Comparison of ENCODE assay signal across 17 cellular contexts in the genomic region with DNA sequence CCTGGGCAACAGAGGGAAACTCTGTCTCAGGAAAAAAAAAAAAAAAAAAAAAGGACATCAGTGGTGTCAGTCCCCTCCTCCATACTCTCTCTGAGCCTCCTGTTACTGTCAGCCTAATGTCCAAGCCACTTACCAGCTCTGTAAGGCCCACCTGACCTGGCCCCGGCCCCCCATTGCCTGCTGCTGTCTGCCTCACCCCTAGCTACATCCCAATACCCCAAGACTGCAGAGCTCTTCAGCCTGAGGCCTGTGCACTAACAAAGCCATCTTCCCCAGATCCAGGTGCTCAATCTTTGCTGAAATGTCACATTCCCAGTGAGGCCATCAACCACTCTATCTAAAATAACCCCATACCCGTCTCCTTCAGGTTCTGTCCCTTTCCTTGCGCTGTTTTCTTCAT. TPM values are rescaled to one million over a fixed set of nuclear protein-coding genes. Genes with fewer than 3 reads are reported as not detected.
DNase-seq lines count a peak whose midpoint lies in the region; ATAC-seq and TF ChIP-seq lines count a peak whose summit lies in the region.
"Had no signal": no experiment of that assay in that cellular context is flagged by ENCODE, and none has a peak within 500 bp of the region (broad histone marks: within the 10 kb centered on the region; RNA-seq: fewer than 3 reads in every experiment).

No MANE protein-coding gene starts in this region.

- H3K4me3 Mint-ChIP-seq in WTC11 (no peak overlapping the region), chondrocyte (ENCODE audit: unreplicated experiment) (peak overlapping the region; percentile 51), osteocyte (ENCODE audit: unreplicated experiment) (no peak overlapping the region)

- H3K9ac ChIP-seq in mesenchymal stem cell (ENCODE audit: low read length) = no peak overlapping the region
- H3K9ac ChIP-seq: GM23248 had no signal

- no peak overlapping the region for H2BK15ac ChIP-seq in mesenchymal stem cell (ENCODE audit: low read depth, poor library complexity, severe bottlenecking)

- H3K4me1 ChIP-seq in mesenchymal stem cell (ENCODE audit: control insufficient read depth, insufficient read depth, low read depth, low read length) = peaks cover 18% of the 10 kb centered on the region
- H3K4me1 ChIP-seq in transverse colon = peaks cover 0 to 8% (median 5%) of the 10 kb centered on the region in 4 donors
- H3K4me1 ChIP-seq: BE2C had no signal

- WGBS in mesenchymal stem cell = 100% methylated on average over 3 of the region's 3 CpGs
- 94 to 95% methylated on average over 3 of the region's 3 CpGs for WGBS in transverse colon (ENCODE audit: low coverage in 1 of 2), 2 donors

- intact Hi-C loops in transverse colon (cut with DNase I; ENCODE audit: low total_unique reads) = no loop called here

- H3K36me3 ChIP-seq in mesenchymal stem cell (ENCODE audit: control insufficient read depth in 1 of 2, insufficient read depth in 2 of 2, low read depth in 1 of 2, low read length in 2 of 2) (peaks cover 44 to 79% of the 10 kb centered on the region in 2 experiments), transverse colon (no peaks in the 10 kb centered on the region)

- no peak for TF ChIP-seq POLR2A in transverse colon (IDR thresholded peaks at IDR 0.05)

- H3K4me1 Mint-ChIP-seq in WTC11 = peaks cover 17% of the 10 kb centered on the region
- H3K4me1 Mint-ChIP-seq in chondrocyte (ENCODE audit: low read depth) = peaks cover 82% of the 10 kb centered on the region
- peaks cover 76% of the 10 kb centered on the region for H3K4me1 Mint-ChIP-seq in osteocyte (ENCODE audit: unreplicated experiment)

- H3K9me3 ChIP-seq in mesenchymal stem cell (ENCODE audit: control insufficient read depth, low read length) (no peaks in the 10 kb centered on the region), transverse colon (no peaks in the 10 kb centered on the region)
- H3K9me3 ChIP-seq: BE2C had no signal

- H4K91ac ChIP-seq in mesenchymal stem cell (ENCODE audit: low read length) = no peak overlapping the region

- H3K27ac Mint-ChIP-seq in WTC11 (peak overlapping the region; percentile 66; the same call in 1 of the 2 replicates), chondrocyte (ENCODE audit: unreplicated experiment) (peak overlapping the region; percentile 91), osteocyte (ENCODE audit: unreplicated experiment) (peak overlapping the region; percentile 81)
- H3K27ac Mint-ChIP-seq: CD4-positive, CD25-positive, alpha-beta regulatory T cell had no signal

- no peak for TF ChIP-seq CTCF in WTC11 (IDR thresholded peaks at IDR 0.05)
- TF ChIP-seq CTCF in chondrocyte (IDR thresholded peaks at IDR 0.05) = no peak
- no peak for TF ChIP-seq CTCF in osteocyte (IDR thresholded peaks at IDR 0.05)
- TF ChIP-seq CTCF in transverse colon (IDR thresholded peaks at IDR 0.05) = no peak

- TF ChIP-seq EP300 in transverse colon (IDR thresholded peaks at IDR 0.05; ENCODE audit: low read depth) = no peak

- peaks cover 26% of the 10 kb centered on the region for H3K79me1 ChIP-seq in mesenchymal stem cell (replicated peaks; ENCODE audit: low read length, poor library complexity, severe bottlenecking)

- H3K27ac ChIP-seq in mesenchymal stem cell (ENCODE audit: low read length, poor library complexity, severe bottlenecking) (no peak overlapping the region), transverse colon (peak overlapping the region in 1 of 4 donors; percentile 7)
- H3K27ac ChIP-seq: GM23248 had no signal

- no peak overlapping the region for H3K14ac ChIP-seq in mesenchymal stem cell (ENCODE audit: low read length in 2 of 2)

- H2BK12ac ChIP-seq in mesenchymal stem cell (ENCODE audit: low read length in 2 of 2) = peak overlapping the region in 1 of 2 experiments; percentile 15

- H2BK120ac ChIP-seq in mesenchymal stem cell (ENCODE audit: low read depth, low read length) = no peak overlapping the region

- in situ Hi-C loops in transverse colon (cut with MboI; ENCODE audit: low pct_ligation_motif_present in 1 of 4, low pct_unique_long_range_greater_than_20kb in 1 of 4, low sequenced_read_pairs in 3 of 4) = loop anchor here in 2 of 4 donors (10.0 to 25.0 kb wide), 2 partner anchors 99 to 233 kb away; no protein-coding TSS in a partner anchor

- no peaks in the 10 kb centered on the region for H3K27me3 ChIP-seq in mesenchymal stem cell (ENCODE audit: control insufficient read depth in 1 of 2, insufficient read depth in 1 of 2, low read length in 2 of 2)
- no peaks in the 10 kb centered on the region for H3K27me3 ChIP-seq in transverse colon
- H3K27me3 ChIP-seq: BE2C had no signal

- H3K18ac ChIP-seq in mesenchymal stem cell (ENCODE audit: low read depth in 1 of 2, low read length in 2 of 2) = peak overlapping the region; percentile 37 to 60

- H3K36me3 Mint-ChIP-seq in WTC11 (peaks cover 33% of the 10 kb centered on the region), chondrocyte (ENCODE audit: low read depth) (peaks cover 47% of the 10 kb centered on the region), osteocyte (ENCODE audit: unreplicated experiment) (peaks cover 59% of the 10 kb centered on the region)
- H3K36me3 Mint-ChIP-seq: CD4-positive, CD25-positive, alpha-beta regulatory T cell had no signal

- no peak overlapping the region for H2BK5ac ChIP-seq in mesenchymal stem cell (ENCODE audit: low read depth, low read length, poor library complexity, severe bottlenecking)

- H4K8ac ChIP-seq in mesenchymal stem cell (ENCODE audit: low read length) = peak overlapping the region; percentile 16

- no peak overlapping the region for H2AK5ac ChIP-seq in mesenchymal stem cell (ENCODE audit: low read length, severe bottlenecking)

- peak overlapping the region in 1 of 2 experiments; percentile 77 for H3K23ac ChIP-seq in mesenchymal stem cell (ENCODE audit: low read length in 2 of 2)

- H3K4ac ChIP-seq in mesenchymal stem cell (ENCODE audit: low read depth in 1 of 2, low read length in 2 of 2) = peak overlapping the region in 1 of 2 experiments; percentile 78

- H3K9me3 Mint-ChIP-seq in WTC11 = peaks cover 15% of the 10 kb centered on the region
- H3K9me3 Mint-ChIP-seq in chondrocyte (ENCODE audit: low read depth) = no peaks in the 10 kb centered on the region
- no peaks in the 10 kb centered on the region for H3K9me3 Mint-ChIP-seq in osteocyte (ENCODE audit: unreplicated experiment)
- H3K9me3 Mint-ChIP-seq: CD8-positive, alpha-beta memory T cell had no signal

- CTCF ChIA-PET in WTC11 (lab: Charles Lee) = interaction anchor here (0.7 kb wide), 1 partner anchor 217 kb away, joined by 6 read pairs; no protein-coding TSS in a partner anchor

- DNase-seq in WTC11 (ENCODE audit: low spot score) (no peak), chondrocyte (ENCODE audit: low spot score) (no peak), mesenchymal stem cell (no peak), osteocyte (ENCODE audit: extremely low spot score, unreplicated experiment) (no peak), transverse colon (no peak), NCI-H2029 (lab: John Stamatoyannopoulos, UW) (no peak)
- DNase-seq in activated T-cell treated with anti-CD3 and anti-CD28 coated beads, Interleukin-2, amount 50 U/mL, for 1 hour = no peak
- DNase-seq: ACHN; BE2C; C1 segment of cervical spinal cord; CD4-positive, CD25-positive, alpha-beta regulatory T cell; CD8-positive, alpha-beta memory T cell; COR-L47; GM23248; IMR-90 had no signal

- POLR2A ChIA-PET in WTC11 (lab: Charles Lee) = no interaction called here

- H2AFZ ChIP-seq in mesenchymal stem cell (ENCODE audit: low read depth, low read length) = no peak overlapping the region
- H2AFZ ChIP-seq: GM23248 had no signal

- H3K27me3 Mint-ChIP-seq in WTC11 (ENCODE audit: low read depth) (no peaks in the 10 kb centered on the region), chondrocyte (ENCODE audit: low read depth) (no peaks in the 10 kb centered on the region), osteocyte (ENCODE audit: unreplicated experiment) (no peaks in the 10 kb centered on the region)

- H3K4me3 ChIP-seq in mesenchymal stem cell (ENCODE audit: insufficient read depth in 1 of 2, low read depth in 1 of 2, low read length in 2 of 2) (no peak overlapping the region), transverse colon (no peak overlapping the region)
- H3K4me3 ChIP-seq: GM23248, HAP-1 had no signal

- ATAC-seq in WTC11 (no peak), HG03159 (IDR thresholded peaks at IDR 0.05; ENCODE audit: unreplicated experiment) (no peak)

- H3K4me2 ChIP-seq in mesenchymal stem cell (ENCODE audit: low read length, poor library complexity, severe bottlenecking) = peak overlapping the region; percentile 31

TF ChIP-seq in WTC11, 78 proteins besides CTCF, POLR2A, EP300 and RAD21 (continues in another document):
- no peak for TF ChIP-seq RORB (CRISPR knock-in tag; IDR thresholded peaks at IDR 0.05)
- TF ChIP-seq, protein P1, sequence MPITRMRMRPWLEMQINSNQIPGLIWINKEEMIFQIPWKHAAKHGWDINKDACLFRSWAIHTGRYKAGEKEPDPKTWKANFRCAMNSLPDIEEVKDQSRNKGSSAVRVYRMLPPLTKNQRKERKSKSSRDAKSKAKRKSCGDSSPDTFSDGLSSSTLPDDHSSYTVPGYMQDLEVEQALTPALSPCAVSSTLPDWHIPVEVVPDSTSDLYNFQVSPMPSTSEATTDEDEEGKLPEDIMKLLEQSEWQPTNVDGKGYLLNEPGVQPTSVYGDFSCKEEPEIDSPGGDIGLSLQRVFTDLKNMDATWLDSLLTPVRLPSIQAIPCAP (CRISPR knock-in tag; IDR thresholded peaks at IDR 0.05) = no peak
- TF ChIP-seq, protein P2, sequence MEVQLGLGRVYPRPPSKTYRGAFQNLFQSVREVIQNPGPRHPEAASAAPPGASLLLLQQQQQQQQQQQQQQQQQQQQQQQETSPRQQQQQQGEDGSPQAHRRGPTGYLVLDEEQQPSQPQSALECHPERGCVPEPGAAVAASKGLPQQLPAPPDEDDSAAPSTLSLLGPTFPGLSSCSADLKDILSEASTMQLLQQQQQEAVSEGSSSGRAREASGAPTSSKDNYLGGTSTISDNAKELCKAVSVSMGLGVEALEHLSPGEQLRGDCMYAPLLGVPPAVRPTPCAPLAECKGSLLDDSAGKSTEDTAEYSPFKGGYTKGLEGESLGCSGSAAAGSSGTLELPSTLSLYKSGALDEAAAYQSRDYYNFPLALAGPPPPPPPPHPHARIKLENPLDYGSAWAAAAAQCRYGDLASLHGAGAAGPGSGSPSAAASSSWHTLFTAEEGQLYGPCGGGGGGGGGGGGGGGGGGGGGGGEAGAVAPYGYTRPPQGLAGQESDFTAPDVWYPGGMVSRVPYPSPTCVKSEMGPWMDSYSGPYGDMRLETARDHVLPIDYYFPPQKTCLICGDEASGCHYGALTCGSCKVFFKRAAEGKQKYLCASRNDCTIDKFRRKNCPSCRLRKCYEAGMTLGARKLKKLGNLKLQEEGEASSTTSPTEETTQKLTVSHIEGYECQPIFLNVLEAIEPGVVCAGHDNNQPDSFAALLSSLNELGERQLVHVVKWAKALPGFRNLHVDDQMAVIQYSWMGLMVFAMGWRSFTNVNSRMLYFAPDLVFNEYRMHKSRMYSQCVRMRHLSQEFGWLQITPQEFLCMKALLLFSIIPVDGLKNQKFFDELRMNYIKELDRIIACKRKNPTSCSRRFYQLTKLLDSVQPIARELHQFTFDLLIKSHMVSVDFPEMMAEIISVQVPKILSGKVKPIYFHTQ (CRISPR knock-in tag; IDR thresholded peaks at IDR 0.05) = no peak

RNA-seq across cellular contexts. Expression of a gene that starts 5.7 kb away (rescaled TPM):
- 34.5 to 37.5 TPM (median 34.9 TPM) in 3 replicates for total RNA-seq in WTC11 (2021)
- total RNA-seq in chondrocyte = 71.6 to 188 TPM (median 187 TPM) in 3 replicates
- polyA plus RNA-seq in mesenchymal stem cell (2013, experiment 1 of 2) = 200 TPM
- 202 TPM for polyA plus RNA-seq in mesenchymal stem cell (2013, experiment 2 of 2)
- total RNA-seq in osteocyte = 178 and 204 TPM in 2 replicates
- total RNA-seq in transverse colon = 10 to 100 TPM; 11.5 to 59.5 (median 14.4) TPM
